Comparison of ENCODE assay signal across 8 cellular contexts in the genomic region with DNA sequence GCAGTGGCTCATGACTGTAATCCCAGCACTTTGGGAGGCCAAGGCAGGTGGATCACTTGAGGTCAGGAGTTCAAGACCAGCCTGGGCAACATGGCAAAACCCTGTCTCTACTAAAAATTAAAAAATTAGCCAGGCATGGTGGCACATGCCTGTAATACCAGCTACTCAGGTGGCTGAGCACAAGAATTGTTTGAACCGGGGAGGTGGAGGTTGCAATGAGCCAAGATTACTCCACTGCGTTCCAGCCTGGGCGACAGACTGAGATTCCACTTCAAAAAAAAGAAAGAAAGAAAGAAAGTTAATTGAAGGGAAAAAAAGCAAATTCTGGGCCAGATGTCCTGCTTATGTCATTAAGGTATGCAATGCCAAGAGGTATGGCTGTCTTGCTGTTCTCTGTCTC.
DNase-seq lines count a peak whose midpoint lies in the region; TF ChIP-seq lines count a peak whose summit lies in the region.
"Not testable (repeated sequence)": the region's sequence is repeated elsewhere in the genome, so short reads cannot be mapped to it uniquely, and the experiment has no call there.

No MANE protein-coding gene starts in this region.

- not testable (repeated sequence) for H4K20me1 ChIP-seq in fibroblast of lung (ENCODE audit: control insufficient read depth, extremely low read depth, insufficient read depth, low read length)

- POLR2A ChIA-PET in Caco-2 (lab: Charles Lee), result not testable (repeated sequence)

- H2BK5ac ChIP-seq in neuronal stem cell (ENCODE audit: low read length), result not testable (repeated sequence)

- not testable (repeated sequence) for H4K91ac ChIP-seq in neuronal stem cell (ENCODE audit: low read depth, low read length, poor library complexity)

- intact Hi-C loops in Caco-2 (cut with micrococcal nuclease; ENCODE audit: unreplicated experiment); uterus (cut with DNase I; ENCODE audit: low total_unique reads): not testable (repeated sequence)

- TF ChIP-seq CTCF in Caco-2 (IDR thresholded peaks at IDR 0.05; ENCODE audit: insufficient read depth in 1 of 2, low read depth in 1 of 2, low read length in 1 of 2, severe bottlenecking in 1 of 2, unreplicated experiment in 1 of 2); fibroblast of lung (conservative IDR thresholded peaks at IDR 0.05 in 1 of 2, IDR thresholded peaks at IDR 0.05 in 1 of 2; ENCODE audit: low read depth in 1 of 2, low read length in 2 of 2); uterus (IDR thresholded peaks at IDR 0.05): not testable (repeated sequence)

- not testable (repeated sequence) for DNase-seq in Caco-2; caudate nucleus (lab: John Stamatoyannopoulos, UW); fibroblast of lung (ENCODE audit: low read depth in 2 of 2); neuronal stem cell (ENCODE audit: low spot score); uterus
- DNase-seq in NCI-H446 treated with DMSO at 0.1 percent for 48 hours (lab: John Stamatoyannopoulos, UW) (peak; percentile 71), left kidney (ENCODE audit: low read depth, low spot score) (peak; percentile 28)

- TF ChIP-seq POLR2A in uterus (IDR thresholded peaks at IDR 0.05), result not testable (repeated sequence)

- CTCF ChIA-PET in Caco-2 (lab: Charles Lee), result not testable (repeated sequence)

- H2BK15ac ChIP-seq in neuronal stem cell (ENCODE audit: low read length), result not testable (repeated sequence)

- H3K27me3 Mint-ChIP-seq in Caco-2 (ENCODE audit: insufficient read depth, unreplicated experiment), result not testable (repeated sequence)

- H3K27ac ChIP-seq in caudate nucleus (ENCODE audit: low read depth, low read length) (peak overlapping the region; percentile 37), fibroblast of lung (ENCODE audit: insufficient read depth, low read length) (peak overlapping the region; percentile 48), neuronal stem cell (replicated peaks; ENCODE audit: low read length) (peak overlapping the region; percentile 19), stomach smooth muscle (ENCODE audit: low read length) (peak overlapping the region; percentile 49), uterus (peak overlapping the region; percentile 20 to 81)

- H3K4me1 Mint-ChIP-seq in Caco-2 (ENCODE audit: low read depth, unreplicated experiment), result peaks cover 61% of the 10 kb centered on the region

- H3K4me3 Mint-ChIP-seq in Caco-2 (ENCODE audit: unreplicated experiment), result not testable (repeated sequence)

- peaks cover 38% of the 10 kb centered on the region for H3K79me2 ChIP-seq in fibroblast of lung (ENCODE audit: control insufficient read depth, insufficient read depth, low read length)

- not testable (repeated sequence) for H2BK120ac ChIP-seq in neuronal stem cell (ENCODE audit: low read depth, low read length)

- H2BK12ac ChIP-seq in neuronal stem cell (ENCODE audit: low read length), result not testable (repeated sequence)

- not testable (repeated sequence) for H4K8ac ChIP-seq in neuronal stem cell (ENCODE audit: low read depth, low read length)

- H3K79me1 ChIP-seq in neuronal stem cell (ENCODE audit: low read depth, low read length), result not testable (repeated sequence)

- BruUV-seq in Caco-2 (replicated peaks; lab: Mats Ljungman, UMichigan), result not testable (repeated sequence)

- not testable (repeated sequence) for H3K4ac ChIP-seq in neuronal stem cell (ENCODE audit: low read length)

- H2AK5ac ChIP-seq in neuronal stem cell (ENCODE audit: low read depth, low read length), result not testable (repeated sequence)

- H3K9ac ChIP-seq in fibroblast of lung (ENCODE audit: insufficient read depth, low read length); neuronal stem cell (ENCODE audit: low read depth, low read length, poor library complexity); stomach smooth muscle (ENCODE audit: low read length in 2 of 2): not testable (repeated sequence)

- H3K9me3 Mint-ChIP-seq in Caco-2 (ENCODE audit: unreplicated experiment), result not testable (repeated sequence)

- not testable (repeated sequence) for H3K14ac ChIP-seq in neuronal stem cell (ENCODE audit: low read length)

- H3K23ac ChIP-seq in neuronal stem cell (ENCODE audit: low read depth, low read length, poor library complexity), result not testable (repeated sequence)

- H3K4me1 ChIP-seq in Caco-2 (peaks cover 73% of the 10 kb centered on the region), neuronal stem cell (ENCODE audit: control insufficient read depth in 2 of 2, insufficient read depth in 1 of 2, low read depth in 1 of 2, low read length in 2 of 2) (peaks cover 20 to 23% of the 10 kb centered on the region in 2 donors), stomach smooth muscle (ENCODE audit: control insufficient read depth, insufficient read depth, low read length) (peaks cover 24% of the 10 kb centered on the region)
- not testable (repeated sequence) for H3K4me1 ChIP-seq in fibroblast of lung (ENCODE audit: control insufficient read depth, extremely low read depth, insufficient read depth, low read length); uterus

- H3K36me3 ChIP-seq in Caco-2 (ENCODE audit: control insufficient read depth, insufficient read depth, low read length); neuronal stem cell (replicated peaks in 1 of 2; ENCODE audit: control insufficient read depth in 2 of 2, insufficient read depth in 2 of 2, low read length in 2 of 2); uterus: not testable (repeated sequence)
- H3K36me3 ChIP-seq in fibroblast of lung (ENCODE audit: control insufficient read depth, insufficient read depth, low read length) (peaks cover 20% of the 10 kb centered on the region), stomach smooth muscle (ENCODE audit: control insufficient read depth in 2 of 2, insufficient read depth in 2 of 2, low read length in 2 of 2) (peaks cover 19 to 25% of the 10 kb centered on the region in 2 donors)

- not testable (repeated sequence) for H3K4me3 ChIP-seq in Caco-2 (ENCODE audit: low read depth, low read length); fibroblast of lung (replicated peaks in 1 of 4; ENCODE audit: control extremely low read depth in 1 of 4, insufficient read depth in 1 of 4, low read depth in 3 of 4, low read length in 4 of 4); neuronal stem cell (ENCODE audit: low read length in 2 of 2); stomach smooth muscle (ENCODE audit: low read length in 2 of 2); uterus

- WGBS in neuronal stem cell (ENCODE audit: extremely low coverage in 2 of 2, insufficient read length in 2 of 2, insufficient replicate concordance in 1 of 2), 2 donors, result no CpG with 5 or more reads among the region's 3 CpGs

- peak overlapping the region; percentile 91 for H3K27ac Mint-ChIP-seq in Caco-2 (ENCODE audit: unreplicated experiment)

- peaks cover 97% of the 10 kb centered on the region for H3K36me3 Mint-ChIP-seq in Caco-2 (ENCODE audit: insufficient read depth, unreplicated experiment)

- not testable (repeated sequence) for H2AFZ ChIP-seq in fibroblast of lung (ENCODE audit: low read length); neuronal stem cell (ENCODE audit: low read length)

- not testable (repeated sequence) for H3K9me3 ChIP-seq in Caco-2; fibroblast of lung (ENCODE audit: control insufficient read depth, insufficient read depth, low read depth, low read length); neuronal stem cell (replicated peaks in 1 of 2; ENCODE audit: control insufficient read depth in 2 of 2, insufficient read depth in 1 of 2, low read depth in 1 of 2, low read length in 2 of 2); stomach smooth muscle (ENCODE audit: control insufficient read depth in 2 of 2, low read length in 2 of 2); uterus

- not testable (repeated sequence) for H3K4me2 ChIP-seq in fibroblast of lung (ENCODE audit: extremely low read depth, insufficient read depth, low read length); neuronal stem cell (ENCODE audit: insufficient read depth, low read length, poor library complexity, severe bottlenecking)

- H3K27me3 ChIP-seq in Caco-2 (replicated peaks; ENCODE audit: control insufficient read depth, insufficient read depth, low read length); fibroblast of lung (ENCODE audit: control insufficient read depth, insufficient read depth, low read length); neuronal stem cell (ENCODE audit: control insufficient read depth in 3 of 3, insufficient read depth in 3 of 3, low read depth in 1 of 3, low read length in 3 of 3); stomach smooth muscle (ENCODE audit: control insufficient read depth in 1 of 2, insufficient read depth in 2 of 2, low read length in 2 of 2); uterus: not testable (repeated sequence)

- not testable (repeated sequence) for H3K18ac ChIP-seq in neuronal stem cell (ENCODE audit: low read length)
